12 cellular contexts compared by ENCODE assay signal in genomic region chr5:135999396-136000139, GRCh38. TPM values are rescaled to one million over a fixed set of nuclear protein-coding genes. Genes with fewer than 3 reads are reported as not detected.
A peak's percentile ranks its signal among the peaks of the same experiment; 100 is the strongest.
DNase-seq lines count a peak whose midpoint lies in the region; FAIRE-seq lines count a peak whose summit lies in the region.
"Had no signal": no experiment of that assay in that cellular context is flagged by ENCODE, and none has a peak within 500 bp of the region (broad histone marks: within the 10 kb centered on the region; RNA-seq: fewer than 3 reads in every experiment).

No MANE protein-coding gene starts in this region.

- FAIRE-seq in GM19239 (lab: Jason Lieb, UNC): no peak
- FAIRE-seq: frontal cortex had no signal

- no peaks in the 10 kb centered on the region for H3K36me3 Mint-ChIP-seq in dendritic cell treated with granulocyte-macrophage colony-stimulating factor and Interleukin-4, amounts not matched to agents 40 ng/mL and 50 ng/mL, for 4 days (ENCODE audit: low read depth)
- H3K36me3 Mint-ChIP-seq in activated CD4-positive, alpha-beta T cell treated with anti-CD3 and anti-CD28 coated beads, Interleukin-2, amount 10 ng/mL, durations not matched to agents 24 days and 14 days (ENCODE audit: low read depth): no peaks in the 10 kb centered on the region
- H3K36me3 Mint-ChIP-seq: natural killer cell treated with Interleukin-12 subunit alpha and Interleukin-12 subunit beta and Interleukin-15 and Interleukin-18, amount 100 ng/mL, for 72 hours had no signal

- no peaks in the 10 kb centered on the region for H3K9me3 Mint-ChIP-seq in dendritic cell treated with granulocyte-macrophage colony-stimulating factor and Interleukin-4, amounts not matched to agents 40 ng/mL and 50 ng/mL, for 4 days
- no peaks in the 10 kb centered on the region for H3K9me3 Mint-ChIP-seq in activated CD4-positive, alpha-beta T cell treated with anti-CD3 and anti-CD28 coated beads, Interleukin-2, amount 10 ng/mL, durations not matched to agents 24 days and 14 days
- H3K9me3 Mint-ChIP-seq: natural killer cell treated with Interleukin-12 subunit alpha and Interleukin-12 subunit beta and Interleukin-15 and Interleukin-18, amount 100 ng/mL, for 72 hours had no signal

- DNase-seq in EH (ENCODE audit: low read depth) (peak; percentile 88), OCI-M1 (lab: John Stamatoyannopoulos, UW) (peak; percentile 65), myocyte (ENCODE audit: low read depth) (peak; percentile 30), HPDE6-E6E7 (ENCODE audit: extremely low spot score) (no peak), GM19239 (ENCODE audit: insufficient read length, low spot score) (no peak)
- no peak for DNase-seq in stimulated activated CD4-positive, alpha-beta T cell treated with anti-CD3 and anti-CD28 coated beads, Interleukin-15, amount 100 ng/mL, for 24 hours
- DNase-seq in activated CD4-positive, alpha-beta T cell treated with anti-CD3 and anti-CD28 coated beads, Interleukin-2, amount 10 ng/mL, durations not matched to agents 24 days and 14 days: no peak
- DNase-seq: activated CD4-positive, alpha-beta T cell treated with anti-CD3 and anti-CD28 coated beads, Interleukin-2, amount 50 U/mL, for 48 hours had no signal

- intact Hi-C loops in dendritic cell treated with granulocyte-macrophage colony-stimulating factor and Interleukin-4, amounts not matched to agents 40 ng/mL and 50 ng/mL, for 4 days (cut with micrococcal nuclease): no loop called here
- intact Hi-C loops in activated CD4-positive, alpha-beta T cell treated with anti-CD3 and anti-CD28 coated beads, Interleukin-2, amount 10 ng/mL, durations not matched to agents 24 days and 14 days (cut with micrococcal nuclease): no loop called here

- peak overlapping the region; percentile 79 for H3K27ac Mint-ChIP-seq in dendritic cell treated with granulocyte-macrophage colony-stimulating factor and Interleukin-4, amounts not matched to agents 40 ng/mL and 50 ng/mL, for 4 days
- H3K27ac Mint-ChIP-seq in activated CD4-positive, alpha-beta T cell treated with anti-CD3 and anti-CD28 coated beads, Interleukin-2, amount 10 ng/mL, durations not matched to agents 24 days and 14 days: no peak overlapping the region
- H3K27ac Mint-ChIP-seq: natural killer cell treated with Interleukin-12 subunit alpha and Interleukin-12 subunit beta and Interleukin-15 and Interleukin-18, amount 100 ng/mL, for 72 hours had no signal

- peaks cover 5% of the 10 kb centered on the region for H3K27me3 Mint-ChIP-seq in dendritic cell treated with granulocyte-macrophage colony-stimulating factor and Interleukin-4, amounts not matched to agents 40 ng/mL and 50 ng/mL, for 4 days
- peaks cover 2% of the 10 kb centered on the region for H3K27me3 Mint-ChIP-seq in activated CD4-positive, alpha-beta T cell treated with anti-CD3 and anti-CD28 coated beads, Interleukin-2, amount 10 ng/mL, durations not matched to agents 24 days and 14 days

- peaks cover 59% of the 10 kb centered on the region for H3K4me1 Mint-ChIP-seq in dendritic cell treated with granulocyte-macrophage colony-stimulating factor and Interleukin-4, amounts not matched to agents 40 ng/mL and 50 ng/mL, for 4 days (ENCODE audit: low read depth)
- H3K4me1 Mint-ChIP-seq in activated CD4-positive, alpha-beta T cell treated with anti-CD3 and anti-CD28 coated beads, Interleukin-2, amount 10 ng/mL, durations not matched to agents 24 days and 14 days: no peaks in the 10 kb centered on the region

- no peak overlapping the region for H3K4me3 Mint-ChIP-seq in dendritic cell treated with granulocyte-macrophage colony-stimulating factor and Interleukin-4, amounts not matched to agents 40 ng/mL and 50 ng/mL, for 4 days
- no peak overlapping the region for H3K4me3 Mint-ChIP-seq in activated CD4-positive, alpha-beta T cell treated with anti-CD3 and anti-CD28 coated beads, Interleukin-2, amount 10 ng/mL, durations not matched to agents 24 days and 14 days
- H3K4me3 Mint-ChIP-seq: IgD-negative memory B cell; natural killer cell treated with Interleukin-12 subunit alpha and Interleukin-12 subunit beta and Interleukin-15 and Interleukin-18, amount 100 ng/mL, for 72 hours had no signal

RNA-seq across cellular contexts. Expression of gene TGFBI, which starts 29.2 kb away (rescaled TPM):
- total RNA-seq in myocyte: 758 and 1,068 TPM in 2 replicates
- 508 TPM for polyA plus RNA-seq in myocyte (2012)
- total RNA-seq in activated CD4-positive, alpha-beta T cell treated with anti-CD3 and anti-CD28 coated beads, Interleukin-2, amount 10 ng/mL, durations not matched to agents 24 days and 14 days: not detected in 2 replicates
- total RNA-seq: natural killer cell treated with Interleukin-12 subunit alpha and Interleukin-12 subunit beta and Interleukin-15 and Interleukin-18, amount 100 ng/mL, for 72 hours had no signal

RNA-seq across cellular contexts. Expression of gene LECT2, which starts 44.8 kb away (rescaled TPM):
- not detected in 2 replicates for total RNA-seq in myocyte
- polyA plus RNA-seq in myocyte (2012): not detected
- total RNA-seq in activated CD4-positive, alpha-beta T cell treated with anti-CD3 and anti-CD28 coated beads, Interleukin-2, amount 10 ng/mL, durations not matched to agents 24 days and 14 days: not detected in 2 replicates
- total RNA-seq: frontal cortex; natural killer cell treated with Interleukin-12 subunit alpha and Interleukin-12 subunit beta and Interleukin-15 and Interleukin-18, amount 100 ng/mL, for 72 hours had no signal
- polyA plus RNA-seq: IgD-negative memory B cell had no signal

Comparison
In these comparisons a context has a peak if more than half of its experiments do, and no peak if none do; other contexts are left out.
1. DNase-seq: peak in EH (single experiment), OCI-M1 (single experiment) and myocyte (single experiment); none in HPDE6-E6E7 (single experiment), stimulated activated CD4-positive, alpha-beta T cell treated with anti-CD3 and anti-CD28 coated beads, Interleukin-15, amount 100 ng/mL, for 24 hours (single experiment), activated CD4-positive, alpha-beta T cell treated with anti-CD3 and anti-CD28 coated beads, Interleukin-2, amount 10 ng/mL, durations not matched to agents 24 days and 14 days (single experiment) and GM19239 (single experiment).
2. RNA of gene TGFBI, which starts 29.2 kb away (total RNA-seq): 758 to 1,068 TPM in myocyte; not detected in activated CD4-positive, alpha-beta T cell treated with anti-CD3 and anti-CD28 coated beads, Interleukin-2, amount 10 ng/mL, durations not matched to agents 24 days and 14 days; every median in the first group is over 100 times any median in the second.